Comparison of ENCODE assay signal across 8 cellular contexts in genomic region chr2:231709981-231710750, GRCh38. TPM values are rescaled to one million over a fixed set of nuclear protein-coding genes. Genes with fewer than 3 reads are reported as not detected.
A peak's percentile ranks its signal among the peaks of the same experiment; 100 is the strongest.
DNase-seq lines count a peak whose midpoint lies in the region; ATAC-seq, FAIRE-seq and TF ChIP-seq lines count a peak whose summit lies in the region.

No MANE protein-coding gene starts in this region.

- H3K36me3 ChIP-seq in neuron (ENCODE audit: insufficient read depth, low read length) (peaks cover 24% of the 10 kb centered on the region), stomach (peaks cover 20 to 27% (median 24%) of the 10 kb centered on the region in 4 donors)

- WGBS in stomach, 5 donors, result 0 to 1% (median 1%) methylated on average over 12 to 100 of the region's 100 CpGs

- TF ChIP-seq EP300 in stomach (IDR thresholded peaks at IDR 0.05), result no peak

- peak; percentile 17 for ATAC-seq in GM18861 (IDR thresholded peaks at IDR 0.05; ENCODE audit: unreplicated experiment)

- CTCF ChIA-PET in RWPE1 (lab: Yijun Ruan, JAX), result interaction anchor here (0.6 to 1.3 kb wide), 5 partner anchors 19 to 163 kb away, joined by 3 to 7 read pairs (median 3); no protein-coding TSS in a partner anchor

- DNase-seq in AG08396 (ENCODE audit: low spot score), result peak; percentile 97
- DNase-seq in HT1080 (ENCODE audit: low read depth), result peak; percentile 74
- peak; percentile 94 for DNase-seq in RWPE1 (ENCODE audit: low spot score)
- DNase-seq in activated naive CD4-positive, alpha-beta T cell (lab: John Stamatoyannopoulos, UW), result peak; percentile 80 to 87 (median 81)
- peak; percentile 83 to 89 for DNase-seq in frontal cortex (ENCODE audit: low spot score in 2 of 2)
- DNase-seq in stomach, result peak; percentile 91

- H3K4me1 ChIP-seq in neuron (ENCODE audit: insufficient read depth, low read length) (peaks cover 22% of the 10 kb centered on the region), stomach (peaks cover 32 to 56% (median 55%) of the 10 kb centered on the region in 4 donors)

- FAIRE-seq in frontal cortex (lab: Jason Lieb, UNC), result no peak

- H3K4me3 ChIP-seq in neuron (ENCODE audit: low read length) (peak overlapping the region; percentile 83), stomach (peak overlapping the region; percentile 82 to 97 (median 90))

- TF ChIP-seq CTCF in RWPE1 (conservative IDR thresholded peaks at IDR 0.05; ENCODE audit: low read depth), result peak; percentile 92
- TF ChIP-seq CTCF in stomach (IDR thresholded peaks at IDR 0.05), result peak in 3 of 7 experiments; percentile 68 to 97 (median 79)

- POLR2A ChIA-PET in RWPE1 (lab: Yijun Ruan, JAX; ENCODE audit: low non-redundant PET), result interaction anchor here (0.6 to 1.0 kb wide), 2 partner anchors 33 to 245 kb away, joined by 3 read pairs; partner anchors contain the start of gene NCL

- peak in 1 of 4 donors; percentile 14 for TF ChIP-seq POLR2A in stomach (IDR thresholded peaks at IDR 0.05)

- intact Hi-C loops in stomach (cut with DNase I; ENCODE audit: low total_unique reads), result loop anchor here (5.0 kb wide), 2 partner anchors 33 to 103 kb away; no protein-coding TSS in a partner anchor

- no peak overlapping the region for H2AFZ ChIP-seq in neuron (ENCODE audit: low read depth, low read length)

- peaks cover 2% of the 10 kb centered on the region for H3K9me3 ChIP-seq in neuron (ENCODE audit: low read length)
- no peaks in the 10 kb centered on the region for H3K9me3 ChIP-seq in stomach

- H3K27ac ChIP-seq in RWPE1 (peak overlapping the region; percentile 99), stomach (peak overlapping the region; percentile 96 to 100 (median 100))

- no peaks in the 10 kb centered on the region for H3K27me3 ChIP-seq in neuron (ENCODE audit: insufficient read depth, low read length)
- no peaks in the 10 kb centered on the region for H3K27me3 ChIP-seq in stomach

RNA-seq across cellular contexts. Expression of gene PTMA, which starts 1.8 kb away (rescaled TPM):
- 1,647 and 2,130 TPM in 2 replicates for total RNA-seq in HT1080 (2014; rRNA removed; shearing (Covaris generic))
- polyA plus RNA-seq in HT1080 (2015; cell fraction: cytosol; rRNA removed), result 1,527 and 1,813 TPM in 2 replicates
- 809 and 884 TPM in 2 replicates for polyA plus RNA-seq in HT1080 (2015; cell fraction: nucleus; rRNA removed)
- total RNA-seq in frontal cortex, result 958 TPM
- total RNA-seq in stomach, result 1,000 to 10,000 TPM in 1 of 5 donors, 100 to 1,000 TPM in 4; 244 to 1,175 (median 701) TPM
- 1,000 to 10,000 TPM; 1,451 to 2,006 (median 1,527) TPM for polyA plus RNA-seq in stomach

Comparison
In these comparisons a context has a peak if more than half of its experiments do, and no peak if none do; other contexts are left out.
1. Peak in every context shown above with its lines: DNase-seq, ATAC-seq, H3K4me3 ChIP-seq and H3K27ac ChIP-seq.